Comparison of ENCODE assay signal across 15 cellular contexts in genomic region chr1:42313970-42314369, GRCh38.
"Had no signal": no experiment of that assay in that cellular context is flagged by ENCODE, and none has a peak within 500 bp of the region (broad histone marks: within the 10 kb centered on the region; RNA-seq: fewer than 3 reads in every experiment).

No MANE protein-coding gene starts in this region.

- H3K4me3 Mint-ChIP-seq: activated CD4-positive, alpha-beta T cell treated with anti-CD3 and anti-CD28 coated beads, Interleukin-2, amount 10 ng/mL, durations not matched to agents 7 days and 5 days; activated CD8-positive, alpha-beta T cell treated with anti-CD3 and anti-CD28 coated beads, Interleukin-2, amount 10 ng/mL, durations not matched to agents 7 days and 5 days; activated naive CD4-positive, alpha-beta T cell treated with anti-CD3 and anti-CD28 coated beads for 36 hours; nephron progenitor cell had no signal

- ATAC-seq: stimulated activated naive CD8-positive, alpha-beta T cell treated with anti-CD3 and anti-CD28 coated beads, Interleukin-15, Interleukin-2, amounts not matched to agents 100 U/mL and 50 U/mL, for 24 hours had no signal

- H3K27ac Mint-ChIP-seq: activated CD8-positive, alpha-beta T cell treated with anti-CD3 and anti-CD28 coated beads, Interleukin-2, amount 10 ng/mL, durations not matched to agents 7 days and 5 days; activated naive CD4-positive, alpha-beta T cell treated with anti-CD3 and anti-CD28 coated beads for 36 hours; nephron progenitor cell had no signal

- H3K9me3 Mint-ChIP-seq: activated CD4-positive, alpha-beta T cell treated with anti-CD3 and anti-CD28 coated beads, Interleukin-2, amount 10 ng/mL, durations not matched to agents 7 days and 5 days; activated naive CD4-positive, alpha-beta T cell treated with anti-CD3 and anti-CD28 coated beads for 36 hours; nephron progenitor cell had no signal

- H3K27ac ChIP-seq: pancreas, psoas muscle, right atrium auricular region, spleen, uterus, WERI-Rb-1 had no signal

- H3K27me3 Mint-ChIP-seq: activated CD4-positive, alpha-beta T cell treated with anti-CD3 and anti-CD28 coated beads, Interleukin-2, amount 10 ng/mL, durations not matched to agents 7 days and 5 days had no signal

- H3K9me3 ChIP-seq: pancreas, psoas muscle, right atrium auricular region, spleen, uterus had no signal

- H3K4me3 ChIP-seq: lung, pancreas, psoas muscle, right atrium auricular region, spleen, uterus had no signal

- H3K36me3 ChIP-seq: pancreas, right atrium auricular region, uterus had no signal

- H3K27me3 ChIP-seq: pancreas, right atrium auricular region, spleen, uterus had no signal

- DNase-seq: activated CD4-positive, CD25-positive, alpha-beta regulatory T cell treated with anti-CD3 and anti-CD28 coated beads, Interleukin-2, amount 50 U/mL, for 72 hours; cortex of kidney; kidney; pancreas; psoas muscle; spleen; uterus had no signal
